ENCODE assay signal across 21 cellular contexts in genomic region chr5:54573783-54574485, GRCh38.
"Had no signal": no experiment of that assay in that cellular context is flagged by ENCODE, and none has a peak within 500 bp of the region (broad histone marks: within the 10 kb centered on the region; RNA-seq: fewer than 3 reads in every experiment).

No MANE protein-coding gene starts in this region.

- H3K27ac Mint-ChIP-seq: activated naive CD4-positive, alpha-beta T cell treated with anti-CD3 and anti-CD28 coated beads, Interleukin-2, amount 50 U/mL, for 24 hours; activated naive CD8-positive, alpha-beta T cell treated with anti-CD3 and anti-CD28 coated beads, Interleukin-2, amount 50 U/mL, for 24 hours; nephron progenitor cell; stimulated activated naive B cell treated with anti-CD40 and anti-IgM and Interleukin-4, amounts not matched to agents 10 μg/mL and 1 μg/mL and 100 μg/mL, for 72 hours; T-helper 1 cell treated with Interleukin-12 subunit alpha and Interleukin-12 subunit beta and Interleukin-4 antibody, amounts not matched to agents 30 μg/mL and 1 μg/mL, for 36 hours had no signal

- H3K36me3 Mint-ChIP-seq: activated naive CD4-positive, alpha-beta T cell treated with anti-CD3 and anti-CD28 coated beads, Interleukin-2, amount 50 U/mL, for 24 hours had no signal

- DNase-seq: activated CD4-positive, alpha-beta T cell treated with anti-CD3 and anti-CD28 coated beads for 48 hours; activated CD4-positive, alpha-beta T cell treated with anti-CD3 and anti-CD28 coated beads, Interleukin-2, amount 50 U/mL, for 48 hours; activated CD8-positive, alpha-beta memory T cell treated with anti-CD3 and anti-CD28 coated beads for 24 hours; activated gamma-delta T cell; activated naive CD8-positive, alpha-beta T cell treated with anti-CD3 and anti-CD28 coated beads, Interleukin-2, amount 50 U/mL, for 24 hours; amygdala; caudate nucleus; islet precursor cell; left ventricle myocardium superior; nephron progenitor cell; ovary; psoas muscle; stimulated activated CD4-positive, alpha-beta T cell treated with anti-CD3 and anti-CD28 coated beads, Interleukin-15, amount 100 ng/mL, for 24 hours; stimulated activated CD4-positive, alpha-beta T cell treated with anti-CD3 and anti-CD28 coated beads, Interleukin-2, amount 100 ng/mL, for 24 hours; stimulated activated naive B cell treated with anti-CD40 and anti-IgM and Interleukin-4, amounts not matched to agents 10 μg/mL and 1 μg/mL and 100 μg/mL, for 72 hours; T-helper 9 cell; testis; transverse colon; WERI-Rb-1 had no signal

- H3K9me3 Mint-ChIP-seq: activated naive CD4-positive, alpha-beta T cell treated with anti-CD3 and anti-CD28 coated beads, Interleukin-2, amount 50 U/mL, for 24 hours; activated naive CD8-positive, alpha-beta T cell treated with anti-CD3 and anti-CD28 coated beads, Interleukin-2, amount 50 U/mL, for 24 hours; nephron progenitor cell; stimulated activated naive B cell treated with anti-CD40 and anti-IgM and Interleukin-4, amounts not matched to agents 10 μg/mL and 1 μg/mL and 100 μg/mL, for 72 hours; T-helper 1 cell treated with Interleukin-12 subunit alpha and Interleukin-12 subunit beta and Interleukin-4 antibody, amounts not matched to agents 30 μg/mL and 1 μg/mL, for 36 hours had no signal

- H3K27me3 Mint-ChIP-seq: activated naive CD4-positive, alpha-beta T cell treated with anti-CD3 and anti-CD28 coated beads, Interleukin-2, amount 50 U/mL, for 24 hours; activated naive CD8-positive, alpha-beta T cell treated with anti-CD3 and anti-CD28 coated beads, Interleukin-2, amount 50 U/mL, for 24 hours; stimulated activated naive B cell treated with anti-CD40 and anti-IgM and Interleukin-4, amounts not matched to agents 10 μg/mL and 1 μg/mL and 100 μg/mL, for 72 hours had no signal

- H3K4me3 Mint-ChIP-seq: activated naive CD4-positive, alpha-beta T cell treated with anti-CD3 and anti-CD28 coated beads, Interleukin-2, amount 50 U/mL, for 24 hours; activated naive CD8-positive, alpha-beta T cell treated with anti-CD3 and anti-CD28 coated beads, Interleukin-2, amount 50 U/mL, for 24 hours; nephron progenitor cell; stimulated activated naive B cell treated with anti-CD40 and anti-IgM and Interleukin-4, amounts not matched to agents 10 μg/mL and 1 μg/mL and 100 μg/mL, for 72 hours; T-helper 1 cell treated with Interleukin-12 subunit alpha and Interleukin-12 subunit beta and Interleukin-4 antibody, amounts not matched to agents 30 μg/mL and 1 μg/mL, for 36 hours had no signal
